27 cellular contexts compared by ENCODE assay signal in genomic region chr11:106681435-106681834, GRCh38.
"Had no signal": no experiment of that assay in that cellular context is flagged by ENCODE, and none has a peak within 500 bp of the region (broad histone marks: within the 10 kb centered on the region; RNA-seq: fewer than 3 reads in every experiment).

No MANE protein-coding gene starts in this region.

- ATAC-seq: activated CD4-positive, alpha-beta T cell treated with anti-CD3 and anti-CD28 coated beads for 36 hours; activated T-cell treated with anti-CD3 and anti-CD28 coated beads, Interleukin-2, amount 50 U/mL, for 4 hours; activated T-helper 17 cell treated with anti-CD3 and anti-CD28 coated beads, Interleukin-2, amount 50 U/mL, for 72 hours; body of pancreas; gastroesophageal sphincter; heart right ventricle; T-helper 17 cell had no signal

- H3K4me3 ChIP-seq: body of pancreas, esophagus squamous epithelium, gastroesophageal sphincter, heart right ventricle had no signal

- DNase-seq: activated CD4-positive, alpha-beta memory T cell treated with anti-CD3 and anti-CD28 coated beads, Interleukin-2, amount 10 ng/mL, durations not matched to agents 7 days and 5 days; activated CD4-positive, alpha-beta T cell treated with anti-CD3 and anti-CD28 coated beads for 36 hours; activated CD4-positive, alpha-beta T cell treated with anti-CD3 and anti-CD28 coated beads, Interleukin-2, amount 10 ng/mL, durations not matched to agents 7 days and 5 days; activated CD4-positive, alpha-beta T cell treated with anti-CD3 and anti-CD28 coated beads, Interleukin-2, amount 50 U/mL, for 4 hours; activated CD4-positive, CD25-positive, alpha-beta regulatory T cell; activated CD4-positive, CD25-positive, alpha-beta regulatory T cell treated with anti-CD3 and anti-CD28 coated beads, Interleukin-2, amount 50 U/mL, for 72 hours; activated CD8-positive, alpha-beta memory T cell treated with anti-CD3 and anti-CD28 coated beads, Interleukin-2, amount 50 U/mL, for 48 hours; activated effector memory CD4-positive, alpha-beta T cell treated with Interleukin-2 at 50 U/mL for 16 hours; activated gamma-delta T cell treated with Interleukin-2 at 50 U/mL for 16 hours; activated naive CD4-positive, alpha-beta T cell treated with anti-CD3 and anti-CD28 coated beads, Interleukin-2, amount 50 U/mL, for 16 hours; activated naive CD4-positive, alpha-beta T cell treated with Interleukin-2 at 50 U/mL for 16 hours; activated T-cell treated with anti-CD3 and anti-CD28 coated beads for 4 hours; activated T-cell treated with anti-CD3 and anti-CD28 coated beads, Interleukin-2, amount 50 U/mL, for 4 hours; amniotic stem cell; anterior cingulate cortex; body of pancreas; caudate nucleus; cortex of kidney; effector CD8-positive, alpha-beta T cell; esophagus squamous epithelium; foreskin melanocyte; heart right ventricle; T-helper 1 cell; T-helper 17 cell; T1000 had no signal
